ENCODE assay signal across 1 cellular context in the genomic region with DNA sequence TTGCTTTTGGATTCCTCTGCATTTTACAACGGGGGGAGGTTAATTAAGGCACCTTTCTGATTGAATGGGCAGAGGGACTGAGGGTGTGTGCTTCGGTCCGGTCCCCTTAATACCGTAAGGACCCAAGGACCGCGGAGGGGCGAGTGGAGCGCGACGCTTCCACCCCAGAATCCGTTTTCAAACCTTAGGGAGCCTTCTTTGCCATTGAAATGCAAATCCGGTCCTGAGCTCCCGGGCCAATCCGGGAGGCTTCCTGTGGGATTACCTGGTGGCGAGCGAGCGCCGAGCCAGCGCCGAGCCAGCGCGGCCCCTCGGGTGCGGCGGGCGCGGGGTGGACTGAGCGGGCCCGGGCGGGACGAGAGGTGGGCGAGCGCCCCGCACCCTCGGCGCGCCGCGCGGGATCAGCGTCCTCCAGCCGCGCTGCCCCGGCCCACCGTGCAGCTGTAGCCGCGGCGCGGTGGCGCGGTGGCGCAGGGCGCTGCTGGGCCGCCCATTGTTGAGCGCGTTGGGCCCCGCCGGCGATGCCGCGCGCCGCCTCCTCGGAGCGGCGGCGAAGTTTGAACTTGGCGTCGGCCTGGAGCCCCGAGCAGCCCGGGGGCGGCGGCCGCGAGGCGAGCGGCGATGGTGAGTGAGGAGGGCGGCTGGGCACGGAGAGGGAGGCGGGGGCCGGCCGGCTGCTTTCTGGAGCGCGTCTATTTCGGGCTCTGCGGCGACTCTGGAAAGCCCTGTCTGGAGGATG.
TF ChIP-seq lines count a peak whose summit lies in the region.

No MANE protein-coding gene starts in this region.

TF ChIP-seq in GM23338, 12 proteins besides CTCF, POLR2A, EP300 and RAD21 (continued from another document):
- TF ChIP-seq, protein P1, sequence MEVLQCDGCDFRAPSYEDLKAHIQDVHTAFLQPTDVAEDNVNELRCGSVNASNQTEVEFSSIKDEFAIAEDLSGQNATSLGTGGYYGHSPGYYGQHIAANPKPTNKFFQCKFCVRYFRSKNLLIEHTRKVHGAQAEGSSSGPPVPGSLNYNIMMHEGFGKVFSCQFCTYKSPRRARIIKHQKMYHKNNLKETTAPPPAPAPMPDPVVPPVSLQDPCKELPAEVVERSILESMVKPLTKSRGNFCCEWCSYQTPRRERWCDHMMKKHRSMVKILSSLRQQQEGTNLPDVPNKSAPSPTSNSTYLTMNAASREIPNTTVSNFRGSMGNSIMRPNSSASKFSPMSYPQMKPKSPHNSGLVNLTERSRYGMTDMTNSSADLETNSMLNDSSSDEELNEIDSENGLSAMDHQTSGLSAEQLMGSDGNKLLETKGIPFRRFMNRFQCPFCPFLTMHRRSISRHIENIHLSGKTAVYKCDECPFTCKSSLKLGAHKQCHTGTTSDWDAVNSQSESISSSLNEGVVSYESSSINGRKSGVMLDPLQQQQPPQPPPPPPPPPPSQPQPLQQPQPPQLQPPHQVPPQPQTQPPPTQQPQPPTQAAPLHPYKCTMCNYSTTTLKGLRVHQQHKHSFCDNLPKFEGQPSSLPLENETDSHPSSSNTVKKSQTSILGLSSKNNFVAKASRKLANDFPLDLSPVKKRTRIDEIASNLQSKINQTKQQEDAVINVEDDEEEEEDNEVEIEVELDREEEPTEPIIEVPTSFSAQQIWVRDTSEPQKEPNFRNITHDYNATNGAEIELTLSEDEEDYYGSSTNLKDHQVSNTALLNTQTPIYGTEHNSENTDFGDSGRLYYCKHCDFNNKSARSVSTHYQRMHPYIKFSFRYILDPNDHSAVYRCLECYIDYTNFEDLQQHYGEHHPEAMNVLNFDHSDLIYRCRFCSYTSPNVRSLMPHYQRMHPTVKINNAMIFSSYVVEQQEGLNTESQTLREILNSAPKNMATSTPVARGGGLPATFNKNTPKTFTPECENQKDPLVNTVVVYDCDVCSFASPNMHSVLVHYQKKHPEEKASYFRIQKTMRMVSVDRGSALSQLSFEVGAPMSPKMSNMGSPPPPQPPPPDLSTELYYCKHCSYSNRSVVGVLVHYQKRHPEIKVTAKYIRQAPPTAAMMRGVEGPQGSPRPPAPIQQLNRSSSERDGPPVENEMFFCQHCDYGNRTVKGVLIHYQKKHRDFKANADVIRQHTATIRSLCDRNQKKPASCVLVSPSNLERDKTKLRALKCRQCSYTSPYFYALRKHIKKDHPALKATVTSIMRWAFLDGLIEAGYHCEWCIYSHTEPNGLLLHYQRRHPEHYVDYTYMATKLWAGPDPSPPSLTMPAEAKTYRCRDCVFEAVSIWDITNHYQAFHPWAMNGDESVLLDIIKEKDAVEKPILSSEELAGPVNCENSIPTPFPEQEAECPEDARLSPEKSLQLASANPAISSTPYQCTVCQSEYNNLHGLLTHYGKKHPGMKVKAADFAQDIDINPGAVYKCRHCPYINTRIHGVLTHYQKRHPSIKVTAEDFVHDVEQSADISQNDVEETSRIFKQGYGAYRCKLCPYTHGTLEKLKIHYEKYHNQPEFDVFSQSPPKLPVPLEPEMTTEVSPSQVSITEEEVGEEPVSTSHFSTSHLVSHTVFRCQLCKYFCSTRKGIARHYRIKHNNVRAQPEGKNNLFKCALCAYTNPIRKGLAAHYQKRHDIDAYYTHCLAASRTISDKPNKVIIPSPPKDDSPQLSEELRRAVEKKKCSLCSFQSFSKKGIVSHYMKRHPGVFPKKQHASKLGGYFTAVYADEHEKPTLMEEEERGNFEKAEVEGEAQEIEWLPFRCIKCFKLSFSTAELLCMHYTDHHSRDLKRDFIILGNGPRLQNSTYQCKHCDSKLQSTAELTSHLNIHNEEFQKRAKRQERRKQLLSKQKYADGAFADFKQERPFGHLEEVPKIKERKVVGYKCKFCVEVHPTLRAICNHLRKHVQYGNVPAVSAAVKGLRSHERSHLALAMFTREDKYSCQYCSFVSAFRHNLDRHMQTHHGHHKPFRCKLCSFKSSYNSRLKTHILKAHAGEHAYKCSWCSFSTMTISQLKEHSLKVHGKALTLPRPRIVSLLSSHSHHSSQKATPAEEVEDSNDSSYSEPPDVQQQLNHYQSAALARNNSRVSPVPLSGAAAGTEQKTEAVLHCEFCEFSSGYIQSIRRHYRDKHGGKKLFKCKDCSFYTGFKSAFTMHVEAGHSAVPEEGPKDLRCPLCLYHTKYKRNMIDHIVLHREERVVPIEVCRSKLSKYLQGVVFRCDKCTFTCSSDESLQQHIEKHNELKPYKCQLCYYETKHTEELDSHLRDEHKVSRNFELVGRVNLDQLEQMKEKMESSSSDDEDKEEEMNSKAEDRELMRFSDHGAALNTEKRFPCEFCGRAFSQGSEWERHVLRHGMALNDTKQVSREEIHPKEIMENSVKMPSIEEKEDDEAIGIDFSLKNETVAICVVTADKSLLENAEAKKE (CRISPR knock-in tag; IDR thresholded peaks at IDR 0.05): no peak
- TF ChIP-seq, protein P2, sequence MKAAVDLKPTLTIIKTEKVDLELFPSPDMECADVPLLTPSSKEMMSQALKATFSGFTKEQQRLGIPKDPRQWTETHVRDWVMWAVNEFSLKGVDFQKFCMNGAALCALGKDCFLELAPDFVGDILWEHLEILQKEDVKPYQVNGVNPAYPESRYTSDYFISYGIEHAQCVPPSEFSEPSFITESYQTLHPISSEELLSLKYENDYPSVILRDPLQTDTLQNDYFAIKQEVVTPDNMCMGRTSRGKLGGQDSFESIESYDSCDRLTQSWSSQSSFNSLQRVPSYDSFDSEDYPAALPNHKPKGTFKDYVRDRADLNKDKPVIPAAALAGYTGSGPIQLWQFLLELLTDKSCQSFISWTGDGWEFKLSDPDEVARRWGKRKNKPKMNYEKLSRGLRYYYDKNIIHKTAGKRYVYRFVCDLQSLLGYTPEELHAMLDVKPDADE (IDR thresholded peaks at IDR 0.05): no peak
- TF ChIP-seq EZH2phosphoT487 (IDR thresholded peaks at IDR 0.05; ENCODE audit: unreplicated experiment) (no peak), POLR2AphosphoS5 (IDR thresholded peaks at IDR 0.05; ENCODE audit: low read depth) (peak; percentile 77)
